ENCODE assay signal across 18 cellular contexts in the genomic region with DNA sequence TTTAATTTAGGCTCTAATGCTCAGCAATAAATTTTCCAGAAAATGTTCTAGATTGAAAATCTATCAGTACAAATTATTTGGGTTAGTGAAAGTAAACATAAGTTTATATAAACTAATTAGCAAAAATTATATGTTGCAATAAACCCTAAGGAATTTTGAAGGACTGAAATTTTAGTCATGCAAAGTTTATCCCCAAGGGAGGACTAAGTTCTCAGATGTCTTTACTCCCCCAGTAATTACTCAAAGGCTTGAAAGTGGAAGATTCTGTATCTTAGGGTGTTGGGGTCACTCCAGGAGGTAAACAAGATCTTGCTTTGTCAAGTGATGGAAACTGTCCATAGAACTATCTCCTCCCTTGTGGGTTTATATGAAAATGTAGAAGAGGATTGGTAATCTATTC.
A peak's percentile ranks its signal among the peaks of the same experiment; 100 is the strongest.
DNase-seq lines count a peak whose midpoint lies in the region; ATAC-seq and TF ChIP-seq lines count a peak whose summit lies in the region.
"Had no signal": no experiment of that assay in that cellular context is flagged by ENCODE, and none has a peak within 500 bp of the region (broad histone marks: within the 10 kb centered on the region; RNA-seq: fewer than 3 reads in every experiment).

No MANE protein-coding gene starts in this region.

- no peaks in the 10 kb centered on the region for H3F3A ChIP-seq in GM23338 (replicated peaks; ENCODE audit: low read depth)

- TF ChIP-seq CTCF in HEK293 (tag by site-specific recombination; IDR thresholded peaks at IDR 0.05) (no peak), ascending aorta (IDR thresholded peaks at IDR 0.05) (no peak), fibroblast of mammary gland (conservative IDR thresholded peaks at IDR 0.05; ENCODE audit: control insufficient read depth, insufficient read depth, low read depth, low read length) (no peak), GM23338 (conservative IDR thresholded peaks at IDR 0.05; ENCODE audit: low read depth in 2 of 2) (no peak), GM10248 (IDR thresholded peaks at IDR 0.05; ENCODE audit: control extremely low read depth, extremely low read depth, low read depth, missing control alignments) (no peak)

- no peaks in the 10 kb centered on the region for H3K9me2 ChIP-seq in GM23338 (ENCODE audit: insufficient read depth)

- H3K4me2 ChIP-seq in skeletal muscle satellite cell (ENCODE audit: low read length) (peak overlapping the region; percentile 14), GM23338 (no peak overlapping the region)

- no peak overlapping the region for H3K4me3 Mint-ChIP-seq in GM23338
- H3K4me3 Mint-ChIP-seq: activated CD8-positive, alpha-beta memory T cell treated with anti-CD3 and anti-CD28 coated beads, Interleukin-2, amount 10 ng/mL, durations not matched to agents 7 days and 5 days had no signal

- H3K27ac ChIP-seq in HEK293 (ENCODE audit: extremely low read depth, low read depth, low read length) (no peak overlapping the region), ascending aorta (peak overlapping the region; percentile 11 to 91), GM23338 (ENCODE audit: low read depth) (no peak overlapping the region)
- H3K27ac ChIP-seq: neutrophil, testis had no signal

- H3K27me3 ChIP-seq in ascending aorta = no peaks in the 10 kb centered on the region
- no peaks in the 10 kb centered on the region for H3K27me3 ChIP-seq in skeletal muscle satellite cell (ENCODE audit: control insufficient read depth, insufficient read depth, low read length)
- H3K27me3 ChIP-seq in GM23338 (ENCODE audit: insufficient read depth) = no peaks in the 10 kb centered on the region
- H3K27me3 ChIP-seq: neutrophil, testis had no signal

- H3K4me1 Mint-ChIP-seq in GM23338 = no peaks in the 10 kb centered on the region
- H3K4me1 Mint-ChIP-seq: activated CD8-positive, alpha-beta memory T cell treated with anti-CD3 and anti-CD28 coated beads, Interleukin-2, amount 10 ng/mL, durations not matched to agents 7 days and 5 days had no signal

- POLR2A ChIA-PET in HEK293 (lab: Yijun Ruan, JAX) (no interaction called here), GM10248 (lab: Yijun Ruan, JAX) (no interaction called here)

- H2AFZ ChIP-seq in GM23338 = no peak overlapping the region

- H3K36me3 ChIP-seq in HEK293 (ENCODE audit: control insufficient read depth in 2 of 2, insufficient read depth in 1 of 2, low read length in 2 of 2) = no peaks in the 10 kb centered on the region
- no peaks in the 10 kb centered on the region for H3K36me3 ChIP-seq in ascending aorta
- H3K36me3 ChIP-seq in skeletal muscle satellite cell (ENCODE audit: insufficient read depth, low read length) = no peaks in the 10 kb centered on the region
- H3K36me3 ChIP-seq in GM23338 (ENCODE audit: insufficient read depth) = no peaks in the 10 kb centered on the region
- H3K36me3 ChIP-seq: neutrophil had no signal

- no peaks in the 10 kb centered on the region for H3K27me3 Mint-ChIP-seq in GM23338 (ENCODE audit: insufficient read depth, low read depth, poor library complexity)
- H3K27me3 Mint-ChIP-seq: activated CD8-positive, alpha-beta memory T cell treated with anti-CD3 and anti-CD28 coated beads, Interleukin-2, amount 10 ng/mL, durations not matched to agents 7 days and 5 days had no signal

- H3K9me3 Mint-ChIP-seq in GM23338 = peaks cover 7% of the 10 kb centered on the region; the same call in 2 of the 3 replicates
- H3K9me3 Mint-ChIP-seq: activated T-helper 2 cell treated with anti-CD3 and anti-CD28 coated beads, Interferon-gamma antibody, Interleukin-2, Interleukin-4, amounts not matched to agents 10 μg/mL and 5 μg/mL and 100 μg/mL, durations not matched to agents 14 hours and 24 hours and 36 hours had no signal

- no peak overlapping the region for H3K27ac Mint-ChIP-seq in GM23338
- H3K27ac Mint-ChIP-seq: activated CD8-positive, alpha-beta memory T cell treated with anti-CD3 and anti-CD28 coated beads, Interleukin-2, amount 10 ng/mL, durations not matched to agents 7 days and 5 days; activated T-helper 2 cell treated with anti-CD3 and anti-CD28 coated beads, Interferon-gamma antibody, Interleukin-2, Interleukin-4, amounts not matched to agents 10 μg/mL and 5 μg/mL and 100 μg/mL, durations not matched to agents 14 hours and 24 hours and 36 hours had no signal

- H3K36me3 Mint-ChIP-seq in GM23338 (ENCODE audit: low read depth) = 0 out of 3 replicates have a peak, but pooled peaks cover 2% of the 10 kb centered on the region
- H3K36me3 Mint-ChIP-seq: activated CD8-positive, alpha-beta memory T cell treated with anti-CD3 and anti-CD28 coated beads, Interleukin-2, amount 10 ng/mL, durations not matched to agents 7 days and 5 days had no signal

- peak overlapping the region; percentile 36 for H3K9ac ChIP-seq in skeletal muscle satellite cell (ENCODE audit: low read depth, low read length)

- DNase-seq in ascending aorta (ENCODE audit: low spot score in 2 of 2) = no peak
- peak; percentile 27 for DNase-seq in fibroblast of mammary gland (ENCODE audit: low read depth)
- no peak for DNase-seq in GM23338 (ENCODE audit: low spot score)
- DNase-seq in GM10248 (ENCODE audit: extremely low spot score) = no peak
- DNase-seq: activated CD4-positive, alpha-beta T cell treated with anti-CD3 and anti-CD28 coated beads for 4 hours; activated CD8-positive, alpha-beta memory T cell treated with anti-CD3 and anti-CD28 coated beads, Interleukin-2, amount 10 ng/mL, durations not matched to agents 7 days and 5 days; cerebellar nuclear complex; DND-41; foreskin melanocyte; KBM-7; NCI-H187; NCI-H446 treated with DMSO at 0.1 percent for 48 hours; testis had no signal

- intact Hi-C loops in ascending aorta (cut with DNase I) = loop anchor here (5.0 kb wide), 3 partner anchors 141 to 436 kb away; a partner anchor contains a TSS

- CTCF ChIA-PET in HEK293 (lab: Yijun Ruan, JAX) (interaction anchor here (0.6 to 2.7 kb wide), 6 partner anchors 11 to 605 kb away, joined by 3 to 16 read pairs (median 5); no protein-coding TSS in a partner anchor), GM10248 (lab: Yijun Ruan, JAX) (interaction anchor here (1.3 to 1.4 kb wide), 2 partner anchors 11 to 47 kb away, joined by 3 read pairs; no protein-coding TSS in a partner anchor)

- no peak overlapping the region for H3K4me3 ChIP-seq in HEK293 (ENCODE audit: low read depth, low read length)
- H3K4me3 ChIP-seq in ascending aorta = no peak overlapping the region
- no peak overlapping the region for H3K4me3 ChIP-seq in fibroblast of mammary gland (ENCODE audit: control insufficient read depth, low read depth, low read length)
- H3K4me3 ChIP-seq in skeletal muscle satellite cell (ENCODE audit: low read length) = no peak overlapping the region
- no peak overlapping the region for H3K4me3 ChIP-seq in GM23338
- H3K4me3 ChIP-seq: testis had no signal

- peaks cover 7% of the 10 kb centered on the region for H3K4me1 ChIP-seq in HEK293 (ENCODE audit: control insufficient read depth, insufficient read depth, low read length)
- peaks cover 0 to 26% of the 10 kb centered on the region in 2 donors for H3K4me1 ChIP-seq in ascending aorta
- H3K4me1 ChIP-seq in skeletal muscle satellite cell (ENCODE audit: control insufficient read depth, insufficient read depth, low read length) = peaks cover 42% of the 10 kb centered on the region
- no peaks in the 10 kb centered on the region for H3K4me1 ChIP-seq in GM23338 (ENCODE audit: insufficient read depth)

- no peak for ATAC-seq in HG03045 (IDR thresholded peaks at IDR 0.05; ENCODE audit: unreplicated experiment)
- no peak for ATAC-seq in GM23338
- ATAC-seq: activated CD8-positive, alpha-beta memory T cell treated with anti-CD3 and anti-CD28 coated beads, Interleukin-2, amount 10 ng/mL, durations not matched to agents 7 days and 5 days had no signal

- no peaks in the 10 kb centered on the region for H4K20me1 ChIP-seq in GM23338 (replicated peaks; ENCODE audit: insufficient read depth)

- no peaks in the 10 kb centered on the region for H3K79me2 ChIP-seq in GM23338 (replicated peaks; ENCODE audit: insufficient read depth)

- H3K9me3 ChIP-seq in HEK293 (ENCODE audit: control insufficient read depth, insufficient read depth, low read depth, low read length) = no peaks in the 10 kb centered on the region
- H3K9me3 ChIP-seq in ascending aorta = no peaks in the 10 kb centered on the region
- no peaks in the 10 kb centered on the region for H3K9me3 ChIP-seq in skeletal muscle satellite cell (replicated peaks; ENCODE audit: low read length)
- H3K9me3 ChIP-seq: neutrophil, testis had no signal

TF ChIP-seq in HEK293, 187 proteins besides CTCF, POLR2A, EP300 and RAD21:
- TF ChIP-seq SP7 (tag by site-specific recombination; IDR thresholded peaks at IDR 0.05) (peak; percentile 61), ZNF366 (tag by site-specific recombination; conservative IDR thresholded peaks at IDR 0.05) (no peak)
TF ChIP-seq in HEK293: peak in this region for 1.

TF ChIP-seq in GM23338, 12 proteins besides CTCF, POLR2A, EP300 and RAD21 (continues in another document):
- TF ChIP-seq, protein P1, sequence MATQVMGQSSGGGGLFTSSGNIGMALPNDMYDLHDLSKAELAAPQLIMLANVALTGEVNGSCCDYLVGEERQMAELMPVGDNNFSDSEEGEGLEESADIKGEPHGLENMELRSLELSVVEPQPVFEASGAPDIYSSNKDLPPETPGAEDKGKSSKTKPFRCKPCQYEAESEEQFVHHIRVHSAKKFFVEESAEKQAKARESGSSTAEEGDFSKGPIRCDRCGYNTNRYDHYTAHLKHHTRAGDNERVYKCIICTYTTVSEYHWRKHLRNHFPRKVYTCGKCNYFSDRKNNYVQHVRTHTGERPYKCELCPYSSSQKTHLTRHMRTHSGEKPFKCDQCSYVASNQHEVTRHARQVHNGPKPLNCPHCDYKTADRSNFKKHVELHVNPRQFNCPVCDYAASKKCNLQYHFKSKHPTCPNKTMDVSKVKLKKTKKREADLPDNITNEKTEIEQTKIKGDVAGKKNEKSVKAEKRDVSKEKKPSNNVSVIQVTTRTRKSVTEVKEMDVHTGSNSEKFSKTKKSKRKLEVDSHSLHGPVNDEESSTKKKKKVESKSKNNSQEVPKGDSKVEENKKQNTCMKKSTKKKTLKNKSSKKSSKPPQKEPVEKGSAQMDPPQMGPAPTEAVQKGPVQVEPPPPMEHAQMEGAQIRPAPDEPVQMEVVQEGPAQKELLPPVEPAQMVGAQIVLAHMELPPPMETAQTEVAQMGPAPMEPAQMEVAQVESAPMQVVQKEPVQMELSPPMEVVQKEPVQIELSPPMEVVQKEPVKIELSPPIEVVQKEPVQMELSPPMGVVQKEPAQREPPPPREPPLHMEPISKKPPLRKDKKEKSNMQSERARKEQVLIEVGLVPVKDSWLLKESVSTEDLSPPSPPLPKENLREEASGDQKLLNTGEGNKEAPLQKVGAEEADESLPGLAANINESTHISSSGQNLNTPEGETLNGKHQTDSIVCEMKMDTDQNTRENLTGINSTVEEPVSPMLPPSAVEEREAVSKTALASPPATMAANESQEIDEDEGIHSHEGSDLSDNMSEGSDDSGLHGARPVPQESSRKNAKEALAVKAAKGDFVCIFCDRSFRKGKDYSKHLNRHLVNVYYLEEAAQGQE (IDR thresholded peaks at IDR 0.05; ENCODE audit: unreplicated experiment) = no peak
- TF ChIP-seq ZNF114 (CRISPR knock-in tag; IDR thresholded peaks at IDR 0.05) (no peak), ZNF331 (CRISPR knock-in tag; IDR thresholded peaks at IDR 0.05; ENCODE audit: low read depth) (no peak), STAT1 (IDR thresholded peaks at IDR 0.05; ENCODE audit: unreplicated experiment) (no peak), CREB1 (CRISPR knock-in tag; IDR thresholded peaks at IDR 0.05; ENCODE audit: low read depth) (no peak)

Comparison
In these comparisons a context has a peak if more than half of its experiments do, and no peak if none do; other contexts are left out.
1. H3K27ac ChIP-seq: peak in ascending aorta (2 of 2); none in HEK293 (single experiment) and GM23338 (single experiment).